Comparison of ENCODE assay signal across 8 cellular contexts in genomic region chr10:93462881-93463280, GRCh38. TPM values are rescaled to one million over a fixed set of nuclear protein-coding genes. Genes with fewer than 3 reads are reported as not detected.
DNase-seq lines count a peak whose midpoint lies in the region; ATAC-seq, FAIRE-seq and TF ChIP-seq lines count a peak whose summit lies in the region.

No MANE protein-coding gene starts in this region.

- POLR2A ChIA-PET in GM12878 (lab: Charles Lee) = no interaction called here

- no peak for TF ChIP-seq EP300 in GM12878 (IDR thresholded peaks at IDR 0.05; ENCODE audit: borderline replicate concordance in 1 of 2, control insufficient read depth in 1 of 2, low read depth in 2 of 2, low read length in 2 of 2)

- no peaks in the 10 kb centered on the region for H4K20me1 ChIP-seq in GM12878 (ENCODE audit: control insufficient read depth, insufficient read depth)

- ATAC-seq in GM12878 (peak; percentile 70), GM19455 (IDR thresholded peaks at IDR 0.05; ENCODE audit: unreplicated experiment) (no peak)

- no peaks in the 10 kb centered on the region for H3K27me3 Mint-ChIP-seq in nephron (ENCODE audit: low read depth)

- H3K9me3 ChIP-seq in GM12878 (replicated peaks; ENCODE audit: control insufficient read depth, insufficient read depth, low read length) = no peaks in the 10 kb centered on the region

- H3K36me3 Mint-ChIP-seq in nephron (ENCODE audit: low read depth) = peaks cover 5% of the 10 kb centered on the region

- TF ChIP-seq CTCF in GM12878 (IDR thresholded peaks at IDR 0.05 in 2 of 3, conservative IDR thresholded peaks at IDR 0.05 in 1 of 3; ENCODE audit: control insufficient read depth in 2 of 3, extremely low read depth in 1 of 3, insufficient read depth in 1 of 3, low read depth in 3 of 3, low read length in 3 of 3) = no peak
- TF ChIP-seq CTCF in nephron (IDR thresholded peaks at IDR 0.05; ENCODE audit: unreplicated experiment in 3 of 3) = no peak

- no peaks in the 10 kb centered on the region for H3K4me1 ChIP-seq in GM12878 (ENCODE audit: control insufficient read depth, insufficient read depth, low read length)

- no peaks in the 10 kb centered on the region for H3K36me3 ChIP-seq in GM12878 (ENCODE audit: control insufficient read depth in 2 of 2, insufficient read depth in 2 of 2, low read length in 1 of 2)

- in situ Hi-C loops in GM12878 (cut with MboI) = no loop called here

- no peaks in the 10 kb centered on the region; a peak in 1 of 4 replicates for H3K27me3 ChIP-seq in GM12878 (replicated peaks in 1 of 2; ENCODE audit: control insufficient read depth in 2 of 2, insufficient read depth in 2 of 2, low read length in 1 of 2)

- H2AFZ ChIP-seq in GM12878 (ENCODE audit: control insufficient read depth, low read depth, low read length) = no peak overlapping the region

- WGBS in GM12878 (ENCODE audit: insufficient coverage, insufficient replicate concordance, low lambda C conversion rate, missing lambda C conversion rate) = under 1% methylated on average over 9 of the region's 9 CpGs

- DNase-seq in CD1c-positive myeloid dendritic cell (ENCODE audit: extremely low spot score) (peak; percentile 78), NCI-H2029 (lab: John Stamatoyannopoulos, UW) (peak; percentile 90), GM12878 (ENCODE audit: low read depth, low spot score) (peak; percentile 23), NCI-H2196 (lab: John Stamatoyannopoulos, UW; ENCODE audit: unreplicated experiment) (no peak), occipital lobe (lab: John Stamatoyannopoulos, UW) (no peak), GM19240 (ENCODE audit: insufficient read length, low spot score) (no peak)

- no peak overlapping the region for H3K4me3 ChIP-seq in GM12878

- RAD21 ChIA-PET in GM12878 (lab: Charles Lee; ENCODE audit: unreplicated experiment) = no interaction called here

- H3K4me2 ChIP-seq in GM12878 (ENCODE audit: control insufficient read depth, insufficient read depth) = no peak overlapping the region

- no peak overlapping the region for H3K9ac ChIP-seq in GM12878 (ENCODE audit: control insufficient read depth, insufficient read depth, low read length)

- intact Hi-C loops in GM12878 (cut with micrococcal nuclease; ENCODE audit: unreplicated experiment) = no loop called here

- H3K79me2 ChIP-seq in GM12878 (ENCODE audit: control insufficient read depth, insufficient read depth, low read length) = no peaks in the 10 kb centered on the region

- no peak for TF ChIP-seq RAD21 in GM12878 (IDR thresholded peaks at IDR 0.05; ENCODE audit: insufficient read depth, low read depth, low read length)

- H3K27ac Mint-ChIP-seq in nephron = peak overlapping the region; percentile 55 to 79 (median 76)

- SMC1A ChIA-PET in GM12878 (lab: Charles Lee; ENCODE audit: uncharacterized antibody, unreplicated experiment) = interaction anchor here (1.2 kb wide), 1 partner anchor 85 kb away, joined by 4 read pairs; no protein-coding TSS in a partner anchor

- H3K27ac ChIP-seq in GM12878 (ENCODE audit: control insufficient read depth, insufficient read depth) = no peak overlapping the region

- TF ChIP-seq POLR2A in GM12878 (IDR thresholded peaks at IDR 0.05; ENCODE audit: low read depth, low read length) = no peak

- CTCF ChIA-PET in GM12878 (lab: Yijun Ruan, JAX) = interaction anchor here (0.6 to 1.2 kb wide), 2 partner anchors 19 to 666 kb away, joined by 3 read pairs; partner anchors contain the start of gene MYOF

- peaks cover 55% of the 10 kb centered on the region for H3K4me1 Mint-ChIP-seq in nephron

- H3K9me3 Mint-ChIP-seq in nephron = no peaks in the 10 kb centered on the region

- no peak overlapping the region for H3K4me3 Mint-ChIP-seq in nephron

- FAIRE-seq in GM12878 (lab: Jason Lieb, UNC) = no peak

- no TSS peak for BruUV-seq in GM12878 (replicated peaks; lab: Mats Ljungman, UMichigan)

TF ChIP-seq in GM12878, 131 proteins besides CTCF, POLR2A, EP300 and RAD21 (continues in another document):
- TF ChIP-seq YY1 (IDR thresholded peaks at IDR 0.05; ENCODE audit: low read depth, low read length) (no peak), MEF2A (IDR thresholded peaks at IDR 0.05; ENCODE audit: insufficient read depth, low read depth, low read length) (no peak), CHD4 (IDR thresholded peaks at IDR 0.05) (no peak), BRCA1 (IDR thresholded peaks at IDR 0.05; ENCODE audit: low read depth, low read length) (no peak), KAT2A (conservative IDR thresholded peaks at IDR 0.05; ENCODE audit: control insufficient read depth, low read depth, low read length) (no peak), PBX3 (IDR thresholded peaks at IDR 0.05; ENCODE audit: insufficient replicate concordance, low read depth, low read length) (peak; percentile 74), JUNB (IDR thresholded peaks at IDR 0.05) (peak; percentile 54), HSF1 (IDR thresholded peaks at IDR 0.05; ENCODE audit: low read depth, low read length) (no peak), SPI1 (IDR thresholded peaks at IDR 0.05; ENCODE audit: borderline replicate concordance, insufficient read depth, low read depth, low read length) (peak; percentile 4; the same call in 1 of the 2 replicates), USF1 (IDR thresholded peaks at IDR 0.05; ENCODE audit: borderline replicate concordance, extremely low read length, insufficient read depth, low read depth, low read length) (no peak), RCOR1 (conservative IDR thresholded peaks at IDR 0.05; ENCODE audit: low read depth, low read length) (no peak), MYB (IDR thresholded peaks at IDR 0.05; ENCODE audit: borderline replicate concordance, low read depth, low read length) (no peak)

RNA-seq across cellular contexts. Expression of gene MYOF, which starts 19.3 kb away (rescaled TPM):
- 0.34 and 0.63 TPM in 2 replicates for total RNA-seq in GM12878 (2013; cell fraction: nucleolus; rRNA removed)
- total RNA-seq in GM12878 (2014; rRNA removed) (0.11 and 0.16 TPM in 2 replicates), GM12878 (2014; rRNA removed; fragmentation: Illumina TruSeq; extraction: Trizol) (0.09 and 0.18 TPM in 2 replicates), GM12878 (2021) (0.44 and 0.45 TPM in 2 replicates), occipital lobe (3.6 TPM)
- polyA plus RNA-seq in GM12878 (2011; ENCODE audit: low read depth) = 0.04 TPM
- polyA plus RNA-seq in GM12878 (2011; rRNA removed) (0.04 and 0.15 TPM in 2 replicates), GM12878 (2014; fragmentation: Illumina TruSeq; extraction: Trizol) (0.11 and 0.19 TPM in 2 replicates), GM12878 (2014; fragmentation: Nextera tagmentation; extraction: Ambion mirVana) (under 1 TPM; 0.02 to 0.13 TPM), GM12878 (2014; rRNA removed) (0.25 and 0.42 TPM in 2 replicates), GM12878 (2016; fragmentation: Nextera tagmentation; extraction: Ambion mirVana) (under 1 TPM; 0.48 to 0.59 TPM)
- polyA plus RNA-seq in GM12878 (2011; cell fraction: cytosol; rRNA removed) = 0.07 and 0.10 TPM in 2 replicates
- 0.16 and 0.18 TPM in 2 replicates for polyA plus RNA-seq in GM12878 (2011; cell fraction: nucleus; rRNA removed)
- 0.04 TPM in 2 replicates for polyA plus RNA-seq in GM12878 (2012)
- 0.07 TPM in 1 of 2 replicates, not detected in the other for polyA minus RNA-seq in GM12878 (2011; rRNA and poly(A)+ RNA removed)
- 0.80 and 1.9 TPM in 2 replicates for polyA minus RNA-seq in GM12878 (2011; cell fraction: cytosol; rRNA and poly(A)+ RNA removed)
- under 0.01 and 0.19 TPM in 2 replicates for polyA minus RNA-seq in GM12878 (2011; cell fraction: nucleus; rRNA and poly(A)+ RNA removed)

RNA-seq across cellular contexts. Expression of gene CEP55, which starts 33.5 kb away (rescaled TPM):
- total RNA-seq in GM12878 (2013; cell fraction: nucleolus; rRNA removed) = 15.3 and 17.8 TPM in 2 replicates
- total RNA-seq in GM12878 (2014; rRNA removed) = 51.3 and 59.5 TPM in 2 replicates
- total RNA-seq in GM12878 (2014; rRNA removed; fragmentation: Illumina TruSeq; extraction: Trizol) = 80.8 and 83.6 TPM in 2 replicates
- total RNA-seq in GM12878 (2021) = 37.5 and 38.7 TPM in 2 replicates
- 10.4 TPM for polyA plus RNA-seq in GM12878 (2011; ENCODE audit: low read depth)
- 54.6 and 86.6 TPM in 2 replicates for polyA plus RNA-seq in GM12878 (2011; rRNA removed)
- polyA plus RNA-seq in GM12878 (2011; cell fraction: cytosol; rRNA removed) = 20.2 and 22.0 TPM in 2 replicates
- 17.5 and 21.3 TPM in 2 replicates for polyA plus RNA-seq in GM12878 (2011; cell fraction: nucleus; rRNA removed)
- polyA plus RNA-seq in GM12878 (2012) = 15.9 and 22.0 TPM in 2 replicates
- polyA plus RNA-seq in GM12878 (2014; fragmentation: Illumina TruSeq; extraction: Trizol) = 65.2 and 77.0 TPM in 2 replicates
- polyA plus RNA-seq in GM12878 (2014; fragmentation: Nextera tagmentation; extraction: Ambion mirVana) = 10 to 100 TPM; 14.6 to 16.7 TPM
- polyA plus RNA-seq in GM12878 (2014; rRNA removed) = 32.2 and 41.2 TPM in 2 replicates
- 10 to 100 TPM; 52.7 to 56.1 TPM for polyA plus RNA-seq in GM12878 (2016; fragmentation: Nextera tagmentation; extraction: Ambion mirVana)
- polyA minus RNA-seq in GM12878 (2011; rRNA and poly(A)+ RNA removed) = 19.6 and 28.5 TPM in 2 replicates
- polyA minus RNA-seq in GM12878 (2011; cell fraction: cytosol; rRNA and poly(A)+ RNA removed) = 11.2 and 13.8 TPM in 2 replicates
- 8.6 and 12.6 TPM in 2 replicates for polyA minus RNA-seq in GM12878 (2011; cell fraction: nucleus; rRNA and poly(A)+ RNA removed)
- total RNA-seq in occipital lobe = 1.9 TPM

Comparison
In these comparisons a context has a peak if more than half of its experiments do, and no peak if none do; other contexts are left out.
1. DNase-seq: peak in CD1c-positive myeloid dendritic cell (single experiment), NCI-H2029 (single experiment) and GM12878 (single experiment); none in NCI-H2196 (single experiment), occipital lobe (single experiment) and GM19240 (single experiment).